In genomic region chr5:55173696-55174101, GRCh38 we compare ENCODE assay signal across 9 cellular contexts. TPM values are rescaled to one million over a fixed set of nuclear protein-coding genes. Genes with fewer than 3 reads are reported as not detected.
A peak's percentile ranks its signal among the peaks of the same experiment; 100 is the strongest.
DNase-seq lines count a peak whose midpoint lies in the region; ATAC-seq and TF ChIP-seq lines count a peak whose summit lies in the region.
"Had no signal": no experiment of that assay in that cellular context is flagged by ENCODE, and none has a peak within 500 bp of the region (broad histone marks: within the 10 kb centered on the region; RNA-seq: fewer than 3 reads in every experiment).

No MANE protein-coding gene starts in this region.

- H3K4me1 ChIP-seq in heart right ventricle (peaks cover 12 to 34% (median 28%) of the 10 kb centered on the region in 9 donors), liver (ENCODE audit: control insufficient read depth in 4 of 4, insufficient read depth in 4 of 4, low read length in 3 of 4) (peaks cover 10 to 32% (median 29%) of the 10 kb centered on the region in 4 donors)

- H3K27ac ChIP-seq in heart right ventricle: no peak overlapping the region
- H3K27ac ChIP-seq in liver (ENCODE audit: low read depth in 1 of 2, low read length in 2 of 2): no peak overlapping the region

- TF ChIP-seq RAD21 in liver (IDR thresholded peaks at IDR 0.05): no peak

- H3K27ac Mint-ChIP-seq in activated T-helper 17 cell treated with anti-CD3 and anti-CD28 coated beads, Interleukin-2, amount 50 U/mL, for 72 hours: no peak overlapping the region

- H3K27me3 ChIP-seq in heart right ventricle: peaks cover 0 to 94% (median 69%) of the 10 kb centered on the region in 7 donors
- peaks cover 0 to 10% (median 2%) of the 10 kb centered on the region in 4 donors for H3K27me3 ChIP-seq in liver (ENCODE audit: control insufficient read depth in 4 of 4, insufficient read depth in 4 of 4, low read length in 3 of 4)

- no peaks in the 10 kb centered on the region for H3K9me3 Mint-ChIP-seq in activated T-helper 17 cell treated with anti-CD3 and anti-CD28 coated beads, Interleukin-2, amount 50 U/mL, for 72 hours

- peak overlapping the region; percentile 27 to 63 (median 53) for H3K4me3 ChIP-seq in heart right ventricle
- H3K4me3 ChIP-seq in liver (ENCODE audit: low read depth in 1 of 3, low read length in 3 of 3): peak overlapping the region in 2 of 3 donors; percentile 57 to 59

- DNase-seq in heart right ventricle (no peak), cardiac septum (ENCODE audit: low spot score) (no peak), NCI-H1105 (lab: John Stamatoyannopoulos, UW) (no peak), occipital lobe (lab: John Stamatoyannopoulos, UW) (no peak), AML-193 (lab: John Stamatoyannopoulos, UW) (no peak)

- H3K36me3 Mint-ChIP-seq in activated T-helper 17 cell treated with anti-CD3 and anti-CD28 coated beads, Interleukin-2, amount 50 U/mL, for 72 hours (ENCODE audit: low read depth): no peaks in the 10 kb centered on the region

- 15 to 22% methylated on average over 8 of the region's 8 CpGs for WGBS in heart right ventricle, 2 donors
- 19% methylated on average over 8 of the region's 8 CpGs for WGBS in liver

- H3K9ac ChIP-seq in liver (ENCODE audit: low read depth in 1 of 2, low read length in 2 of 2): no peak overlapping the region

- TF ChIP-seq CTCF in heart right ventricle (IDR thresholded peaks at IDR 0.05) (no peak), liver (IDR thresholded peaks at IDR 0.05; ENCODE audit: low read depth, low read length, missing input control) (no peak)

- H3K4me1 Mint-ChIP-seq in activated T-helper 17 cell treated with anti-CD3 and anti-CD28 coated beads, Interleukin-2, amount 50 U/mL, for 72 hours: peaks cover 20% of the 10 kb centered on the region

- H3K9me3 ChIP-seq in heart right ventricle (no peaks in the 10 kb centered on the region), liver (ENCODE audit: control insufficient read depth in 4 of 4, low read length in 3 of 4) (no peaks in the 10 kb centered on the region)

- peaks cover 54% of the 10 kb centered on the region for H3K27me3 Mint-ChIP-seq in activated T-helper 17 cell treated with anti-CD3 and anti-CD28 coated beads, Interleukin-2, amount 50 U/mL, for 72 hours

- ATAC-seq in heart right ventricle (peak in 1 of 8 donors; percentile 23), HG03378 (IDR thresholded peaks at IDR 0.05; ENCODE audit: unreplicated experiment) (peak; percentile 7)
- no peak for ATAC-seq in activated T-helper 17 cell treated with anti-CD3 and anti-CD28 coated beads, Interleukin-2, amount 50 U/mL, for 72 hours (replicated peaks)

- H3K36me3 ChIP-seq in heart right ventricle (no peaks in the 10 kb centered on the region), liver (ENCODE audit: control insufficient read depth in 4 of 4, insufficient read depth in 3 of 4, low read depth in 1 of 4, low read length in 3 of 4) (no peaks in the 10 kb centered on the region)

- H3K4me3 Mint-ChIP-seq in activated T-helper 17 cell treated with anti-CD3 and anti-CD28 coated beads, Interleukin-2, amount 50 U/mL, for 72 hours: peak overlapping the region; percentile 78

- intact Hi-C loops in heart right ventricle (cut with DNase I) (loop anchor here in 6 of 10 donors (5.0 to 10.0 kb wide), 5 partner anchors 51 to 531 kb away; partner anchors contain the start of genes MCIDAS (in 2 of the 6) and CCNO (in 1 of the 6)), cardiac septum (cut with DNase I) (loop anchor here (1.0 to 10.0 kb wide), 4 partner anchors 59 to 2001 kb away; partner anchors contain the start of genes DHX29, GPBP1, MTREX and SLC38A9)

TF ChIP-seq in liver, 16 proteins besides CTCF, POLR2A, EP300 and RAD21:
- TF ChIP-seq HNF4A (conservative IDR thresholded peaks at IDR 0.05) (no peak), TAF1 (conservative IDR thresholded peaks at IDR 0.05) (no peak), JUND (IDR thresholded peaks at IDR 0.05) (no peak), FOXA1 (IDR thresholded peaks at IDR 0.05) (no peak), REST (IDR thresholded peaks at IDR 0.05) (no peak), MAX (IDR thresholded peaks at IDR 0.05) (no peak), FOXA2 (IDR thresholded peaks at IDR 0.05) (no peak), EGR1 (IDR thresholded peaks at IDR 0.05; ENCODE audit: low read depth in 2 of 2) (no peak), RXRA (IDR thresholded peaks at IDR 0.05) (no peak), ATF3 (IDR thresholded peaks at IDR 0.05) (no peak), NR2F2 (IDR thresholded peaks at IDR 0.05) (no peak), SP1 (IDR thresholded peaks at IDR 0.05) (no peak), YY1 (IDR thresholded peaks at IDR 0.05) (no peak), HNF4G (IDR thresholded peaks at IDR 0.05) (no peak), GABPA (IDR thresholded peaks at IDR 0.05 in 1 of 2, conservative IDR thresholded peaks at IDR 0.05 in 1 of 2) (no peak)
- TF ChIP-seq, protein P1, sequence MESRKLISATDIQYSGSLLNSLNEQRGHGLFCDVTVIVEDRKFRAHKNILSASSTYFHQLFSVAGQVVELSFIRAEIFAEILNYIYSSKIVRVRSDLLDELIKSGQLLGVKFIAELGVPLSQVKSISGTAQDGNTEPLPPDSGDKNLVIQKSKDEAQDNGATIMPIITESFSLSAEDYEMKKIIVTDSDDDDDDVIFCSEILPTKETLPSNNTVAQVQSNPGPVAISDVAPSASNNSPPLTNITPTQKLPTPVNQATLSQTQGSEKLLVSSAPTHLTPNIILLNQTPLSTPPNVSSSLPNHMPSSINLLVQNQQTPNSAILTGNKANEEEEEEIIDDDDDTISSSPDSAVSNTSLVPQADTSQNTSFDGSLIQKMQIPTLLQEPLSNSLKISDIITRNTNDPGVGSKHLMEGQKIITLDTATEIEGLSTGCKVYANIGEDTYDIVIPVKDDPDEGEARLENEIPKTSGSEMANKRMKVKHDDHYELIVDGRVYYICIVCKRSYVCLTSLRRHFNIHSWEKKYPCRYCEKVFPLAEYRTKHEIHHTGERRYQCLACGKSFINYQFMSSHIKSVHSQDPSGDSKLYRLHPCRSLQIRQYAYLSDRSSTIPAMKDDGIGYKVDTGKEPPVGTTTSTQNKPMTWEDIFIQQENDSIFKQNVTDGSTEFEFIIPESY (IDR thresholded peaks at IDR 0.05): no peak
TF ChIP-seq in liver: peak in this region for 0.

RNA-seq across cellular contexts. Expression of gene CDC20B, which starts 0.7 kb away (rescaled TPM):
- total RNA-seq in heart right ventricle (not detected), cardiac septum (not detected), liver (under 1 TPM in 1 of 2 donors, not detected in 1; 0.28 TPM), occipital lobe (0.78 TPM)
- polyA plus RNA-seq in heart right ventricle (not detected), liver (not detected)
- total RNA-seq in activated T-helper 17 cell treated with anti-CD3 and anti-CD28 coated beads, Interleukin-2, amount 50 U/mL, for 72 hours: not detected
- polyA plus RNA-seq: esophagus had no signal

RNA-seq across cellular contexts. Expression of gene GPX8, which starts 13.7 kb away (rescaled TPM):
- total RNA-seq in heart right ventricle (10 to 100 TPM in 2 of 10 donors, 1 to 10 TPM in 8; 3.0 to 13.5 (median 6.0) TPM), cardiac septum (7.4 TPM), liver (1 to 10 TPM; 1.0 TPM), occipital lobe (4.4 TPM)
- polyA plus RNA-seq in heart right ventricle (10 to 100 TPM in 1 of 2 donors, 1 to 10 TPM in 1; 4.8 to 10.9 TPM), liver (1 to 10 TPM in 1 of 2 donors, under 1 TPM in 1; 0.68 to 1.2 TPM)
- total RNA-seq in activated T-helper 17 cell treated with anti-CD3 and anti-CD28 coated beads, Interleukin-2, amount 50 U/mL, for 72 hours: not detected

RNA-seq across cellular contexts. Expression of gene MCIDAS, which starts 53.4 kb away (rescaled TPM):
- total RNA-seq in heart right ventricle (not detected), cardiac septum (not detected), liver (not detected), occipital lobe (not detected)
- polyA plus RNA-seq in heart right ventricle (not detected), liver (not detected)
- total RNA-seq in activated T-helper 17 cell treated with anti-CD3 and anti-CD28 coated beads, Interleukin-2, amount 50 U/mL, for 72 hours: under 1 TPM in 1 of 2 donors, not detected in 1; 0.16 TPM

RNA-seq across cellular contexts. Expression of gene CCNO, which starts 59.7 kb away (rescaled TPM):
- total RNA-seq in heart right ventricle (under 1 TPM in 2 of 10 donors, not detected in 8; 0.15 to 0.41 TPM), cardiac septum (0.22 TPM), liver (not detected), occipital lobe (0.16 TPM)
- polyA plus RNA-seq in heart right ventricle (under 1 TPM in 1 of 2 donors, not detected in 1; 0.07 TPM), liver (under 1 TPM in 1 of 2 donors, not detected in 1; 0.23 TPM)
- not detected for total RNA-seq in activated T-helper 17 cell treated with anti-CD3 and anti-CD28 coated beads, Interleukin-2, amount 50 U/mL, for 72 hours
